In the genomic region with DNA sequence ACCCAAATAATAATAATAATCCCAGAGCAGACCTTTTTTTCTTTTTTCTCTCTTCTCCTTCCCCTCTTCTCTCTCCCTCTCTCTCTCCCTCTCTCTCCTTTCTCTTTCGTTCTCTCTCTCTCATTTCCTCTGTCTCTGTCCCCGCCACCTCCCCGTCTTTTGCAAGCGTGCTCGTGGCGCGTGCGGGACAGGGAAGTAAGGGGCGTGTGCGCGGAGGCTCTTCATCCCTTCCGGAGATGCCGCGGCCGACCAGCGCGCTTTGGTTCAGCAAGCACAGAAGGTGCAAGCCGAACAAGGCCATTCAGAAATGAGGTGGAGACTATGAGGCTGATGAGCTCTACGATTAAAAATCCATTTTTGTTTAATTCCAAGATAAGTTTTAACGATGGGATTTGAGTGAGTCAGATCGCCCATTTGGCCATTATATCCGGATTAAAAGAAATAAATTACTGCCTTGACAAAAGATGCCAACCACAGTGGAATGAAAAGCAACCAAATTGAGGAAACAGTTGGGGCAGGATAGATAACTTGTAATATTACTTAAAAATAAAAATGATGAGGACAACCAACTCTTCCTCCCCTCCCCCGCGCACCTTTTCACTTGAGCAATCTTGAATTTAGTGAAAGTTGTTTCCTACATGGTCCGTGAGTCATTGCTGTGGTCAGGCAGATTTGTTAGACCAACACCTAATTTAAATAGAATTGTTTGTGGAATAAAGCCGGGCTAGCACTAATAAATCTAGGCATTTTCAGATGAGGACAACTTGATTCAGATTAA, we compare ENCODE assay signal across 8 cellular contexts. TPM values are rescaled to one million over a fixed set of nuclear protein-coding genes. Genes with fewer than 3 reads are reported as not detected.
A peak's percentile ranks its signal among the peaks of the same experiment; 100 is the strongest.
DNase-seq lines count a peak whose midpoint lies in the region; ATAC-seq and TF ChIP-seq lines count a peak whose summit lies in the region.

No MANE protein-coding gene starts in this region.

- H3K9ac ChIP-seq in neural progenitor cell = no peak overlapping the region

- peaks cover 30% of the 10 kb centered on the region for H3K4me1 ChIP-seq in neural progenitor cell

- H3K4me1 Mint-ChIP-seq in activated T-cell treated with anti-CD3 and anti-CD28 coated beads, Interleukin-2, amount 50 U/mL, for 72 hours (ENCODE audit: low read depth) = peaks cover 76% of the 10 kb centered on the region
- H3K4me1 Mint-ChIP-seq in neural progenitor cell (peaks cover 32% of the 10 kb centered on the region), type B pancreatic cell (ENCODE audit: unreplicated experiment) (peaks cover 34% of the 10 kb centered on the region)

- peak; percentile 43 to 50 for ATAC-seq in activated T-cell treated with anti-CD3 and anti-CD28 coated beads, Interleukin-2, amount 50 U/mL, for 72 hours (replicated peaks in 1 of 2)
- ATAC-seq in GM21576 (IDR thresholded peaks at IDR 0.05; ENCODE audit: unreplicated experiment) = no peak
- no peak for ATAC-seq in GM18870 (IDR thresholded peaks at IDR 0.05; ENCODE audit: unreplicated experiment)

- peak overlapping the region; percentile 71 for H2AFZ ChIP-seq in neural progenitor cell (replicated peaks)

- no peaks in the 10 kb centered on the region for H3K79me2 ChIP-seq in neural progenitor cell (ENCODE audit: low read depth)

- no peaks in the 10 kb centered on the region for H3K9me3 ChIP-seq in neural progenitor cell (ENCODE audit: low read depth)

- peak overlapping the region; percentile 93 for H3K4me2 ChIP-seq in neural progenitor cell

- H3K27ac Mint-ChIP-seq in activated T-cell treated with anti-CD3 and anti-CD28 coated beads, Interleukin-2, amount 50 U/mL, for 72 hours = peak overlapping the region; percentile 93
- H3K27ac Mint-ChIP-seq in neural progenitor cell (no peak overlapping the region), type B pancreatic cell (peak overlapping the region; percentile 48)

- no peaks in the 10 kb centered on the region for H3K27me3 Mint-ChIP-seq in activated T-cell treated with anti-CD3 and anti-CD28 coated beads, Interleukin-2, amount 50 U/mL, for 72 hours (ENCODE audit: low read depth)
- peaks cover 5% of the 10 kb centered on the region for H3K27me3 Mint-ChIP-seq in neural progenitor cell (ENCODE audit: insufficient read depth, low read depth)
- peaks cover 49% of the 10 kb centered on the region for H3K27me3 Mint-ChIP-seq in type B pancreatic cell

- no peaks in the 10 kb centered on the region for H4K20me1 ChIP-seq in neural progenitor cell (ENCODE audit: low read depth)

- H3K36me3 ChIP-seq in neural progenitor cell = no peaks in the 10 kb centered on the region

- H3K36me3 Mint-ChIP-seq in activated T-cell treated with anti-CD3 and anti-CD28 coated beads, Interleukin-2, amount 50 U/mL, for 72 hours (ENCODE audit: insufficient read depth in 2 of 2) = peaks cover 7 to 10% of the 10 kb centered on the region in 2 donors
- H3K36me3 Mint-ChIP-seq in neural progenitor cell (no peaks in the 10 kb centered on the region), type B pancreatic cell (peaks cover 3% of the 10 kb centered on the region)

- no peak overlapping the region for H3K27ac ChIP-seq in neural progenitor cell

- peaks cover 58% of the 10 kb centered on the region for H3K27me3 ChIP-seq in neural progenitor cell

- H3K4me3 ChIP-seq in neural progenitor cell = peak overlapping the region; percentile 67

- TF ChIP-seq CTCF in neural progenitor cell (IDR thresholded peaks at IDR 0.05) (no peak), type B pancreatic cell (conservative IDR thresholded peaks at IDR 0.05) (no peak)

- H3K4me3 Mint-ChIP-seq in activated T-cell treated with anti-CD3 and anti-CD28 coated beads, Interleukin-2, amount 50 U/mL, for 72 hours = peak overlapping the region; percentile 89 to 94
- peak overlapping the region; percentile 92 for H3K4me3 Mint-ChIP-seq in neural progenitor cell
- H3K4me3 Mint-ChIP-seq in type B pancreatic cell = peak overlapping the region; percentile 93

- no peaks in the 10 kb centered on the region for H3K9me3 Mint-ChIP-seq in activated T-cell treated with anti-CD3 and anti-CD28 coated beads, Interleukin-2, amount 50 U/mL, for 72 hours
- H3K9me3 Mint-ChIP-seq in neural progenitor cell (no peaks in the 10 kb centered on the region), type B pancreatic cell (no peaks in the 10 kb centered on the region)

- H3F3A ChIP-seq in neural progenitor cell (ENCODE audit: low read depth) = peaks cover 32% of the 10 kb centered on the region

- peak; percentile 55 for DNase-seq in GM03348 (ENCODE audit: low spot score)
- DNase-seq in NOMO-1 treated with dmso at 0.1 percent for 144 hours (lab: John Stamatoyannopoulos, UW; ENCODE audit: unreplicated experiment) = peak; percentile 54
- DNase-seq in activated T-cell treated with anti-CD3 and anti-CD28 coated beads, Interleukin-2, amount 50 U/mL, for 72 hours = peak; percentile 65 to 70
- peak; percentile 30 for DNase-seq in fibroblast of peridontal ligament (ENCODE audit: extremely low read depth)
- DNase-seq in neural progenitor cell (ENCODE audit: low spot score) = peak; percentile 51
- DNase-seq in type B pancreatic cell (ENCODE audit: extremely low spot score, unreplicated experiment) = no peak

RNA-seq across cellular contexts. Expression of gene AMIGO2, which starts 1.2 kb away (rescaled TPM):
- 10 to 100 TPM; 15.1 to 18.2 TPM for total RNA-seq in activated T-cell treated with anti-CD3 and anti-CD28 coated beads, Interleukin-2, amount 50 U/mL, for 72 hours
- total RNA-seq in neural progenitor cell (ENCODE audit: low replicate concordance) (1.6 and 1.7 TPM in 2 replicates), type B pancreatic cell (ENCODE audit: low replicate concordance) (4.8 and 9.3 TPM in 2 replicates)

RNA-seq across cellular contexts. Expression of gene PCED1B, which starts 1.5 kb away (rescaled TPM):
- total RNA-seq in activated T-cell treated with anti-CD3 and anti-CD28 coated beads, Interleukin-2, amount 50 U/mL, for 72 hours = 10 to 100 TPM; 73.6 to 91.8 TPM
- total RNA-seq in neural progenitor cell (ENCODE audit: low replicate concordance) (0.25 and 3.1 TPM in 2 replicates), type B pancreatic cell (ENCODE audit: low replicate concordance) (0.41 and 0.55 TPM in 2 replicates)

Comparison
In these comparisons a context has a peak if more than half of its experiments do, and no peak if none do; other contexts are left out.
1. ATAC-seq: peak in activated T-cell treated with anti-CD3 and anti-CD28 coated beads, Interleukin-2, amount 50 U/mL, for 72 hours (2 of 2); none in GM21576 (single experiment) and GM18870 (single experiment).
2. RNA of gene PCED1B, which starts 1.5 kb away (total RNA-seq): 73.6 to 91.8 TPM in activated T-cell treated with anti-CD3 and anti-CD28 coated beads, Interleukin-2, amount 50 U/mL, for 72 hours; 0.25 to 3.1 TPM in neural progenitor cell and 0.41 to 0.55 TPM in type B pancreatic cell; every median in the first group is over 10 times any median in the second.
3. Peak in every context shown above with its lines, with median percentiles within 50 percentile points of each other: H3K4me3 Mint-ChIP-seq.